ENCODE assay signal across 15 cellular contexts in genomic region chr17:77897741-77898301, GRCh38.
"Had no signal": no experiment of that assay in that cellular context is flagged by ENCODE, and none has a peak within 500 bp of the region (broad histone marks: within the 10 kb centered on the region; RNA-seq: fewer than 3 reads in every experiment).

No MANE protein-coding gene starts in this region.

- H3K79me2 ChIP-seq: hepatocyte had no signal

- H3K4me3 Mint-ChIP-seq: natural killer cell treated with Interleukin-12 subunit alpha and Interleukin-12 subunit beta and Interleukin-15 and Interleukin-18, amount 100 ng/mL, for 72 hours had no signal

- H3K27ac Mint-ChIP-seq: natural killer cell treated with Interleukin-12 subunit alpha and Interleukin-12 subunit beta and Interleukin-15 and Interleukin-18, amount 100 ng/mL, for 72 hours had no signal

- H3K9me3 Mint-ChIP-seq: natural killer cell treated with Interleukin-12 subunit alpha and Interleukin-12 subunit beta and Interleukin-15 and Interleukin-18, amount 100 ng/mL, for 72 hours had no signal

- H3K4me3 ChIP-seq: coronary artery, hepatocyte, lung had no signal

- H3K36me3 Mint-ChIP-seq: natural killer cell treated with Interleukin-12 subunit alpha and Interleukin-12 subunit beta and Interleukin-15 and Interleukin-18, amount 100 ng/mL, for 72 hours had no signal

- H3K27ac ChIP-seq: coronary artery, hepatocyte had no signal

- DNase-seq: effector CD4-positive, alpha-beta T cell; foreskin melanocyte; left colon; left ventricle myocardium superior; mesenchymal stem cell; midbrain; occipital lobe; small intestine; stimulated activated CD4-positive, alpha-beta T cell treated with anti-CD3 and anti-CD28 coated beads, Interleukin-12 subunit alpha, Interleukin-12 subunit beta, amount 100 ng/mL, for 4 hours; stimulated activated naive CD4-positive, alpha-beta T cell; trophoblast cell had no signal

- H3K27me3 Mint-ChIP-seq: natural killer cell treated with Interleukin-12 subunit alpha and Interleukin-12 subunit beta and Interleukin-15 and Interleukin-18, amount 100 ng/mL, for 72 hours had no signal

- H3K27me3 ChIP-seq: hepatocyte had no signal

- ATAC-seq: left colon; left ventricle myocardium superior; natural killer cell treated with Interleukin-12 subunit alpha and Interleukin-12 subunit beta and Interleukin-15 and Interleukin-18, amount 100 ng/mL, for 72 hours had no signal

- H2AFZ ChIP-seq: hepatocyte had no signal

- H3K4me2 ChIP-seq: hepatocyte had no signal
